Comparison of ENCODE assay signal across 25 cellular contexts in the genomic region with DNA sequence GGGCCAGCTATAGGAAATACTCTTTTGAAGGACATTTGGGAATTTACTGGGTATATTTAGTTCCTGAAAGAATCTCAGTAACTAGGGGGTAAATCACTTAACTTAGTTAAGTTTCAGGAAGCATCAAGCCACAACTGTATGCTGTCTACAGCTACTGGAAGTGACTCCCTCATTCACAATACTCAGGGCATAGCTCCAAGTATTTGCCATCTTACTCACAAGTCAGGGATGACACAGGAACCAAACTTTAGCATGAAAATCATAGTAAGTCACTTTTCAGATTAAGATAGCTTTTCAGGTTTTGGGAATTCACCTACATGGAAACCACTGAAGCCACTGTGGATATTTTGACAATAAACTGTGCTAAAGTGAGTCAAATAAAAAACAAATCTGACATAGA.
DNase-seq lines count a peak whose midpoint lies in the region; ATAC-seq and TF ChIP-seq lines count a peak whose summit lies in the region.
"Had no signal": no experiment of that assay in that cellular context is flagged by ENCODE, and none has a peak within 500 bp of the region (broad histone marks: within the 10 kb centered on the region; RNA-seq: fewer than 3 reads in every experiment).

No MANE protein-coding gene starts in this region.

- no peak overlapping the region for H3K4me3 ChIP-seq in AG10803 (ENCODE audit: low read length)
- no peak overlapping the region for H3K4me3 ChIP-seq in cardiac fibroblast (replicated peaks in 1 of 2; ENCODE audit: low read depth in 2 of 2, low read length in 2 of 2)
- no peak overlapping the region for H3K4me3 ChIP-seq in stomach
- H3K4me3 ChIP-seq: prostate gland, SJCRH30, upper lobe of left lung had no signal

- ATAC-seq in GM21619 (IDR thresholded peaks at IDR 0.05; ENCODE audit: unreplicated experiment), result no peak
- ATAC-seq: HCT116, Panc1, T-cell had no signal

- no peak for TF ChIP-seq POLR2A in stomach (IDR thresholded peaks at IDR 0.05)

- H3K4me1 ChIP-seq in stomach, result no peaks in the 10 kb centered on the region
- H3K4me1 ChIP-seq: Caco-2, prostate gland, SJCRH30, upper lobe of left lung had no signal

- H3K27me3 ChIP-seq in stomach, result no peaks in the 10 kb centered on the region
- H3K27me3 ChIP-seq: SJCRH30, upper lobe of left lung had no signal

- DNase-seq in AG10803 (ENCODE audit: low read depth), result peak; percentile 83
- DNase-seq in M059J (ENCODE audit: low read depth), result peak; percentile 40
- peak; percentile 5 to 45 for DNase-seq in cardiac fibroblast (ENCODE audit: low read depth in 2 of 2)
- peak; percentile 37 for DNase-seq in myocyte (ENCODE audit: low read depth)
- no peak for DNase-seq in stomach
- no peak for DNase-seq in hypothalamus (lab: John Stamatoyannopoulos, UW)
- DNase-seq in GM13977 (ENCODE audit: low spot score), result no peak
- DNase-seq: activated CD4-positive, alpha-beta T cell treated with anti-CD3 and anti-CD28 coated beads for 1 hour; activated gamma-delta T cell; C1 segment of cervical spinal cord; Caco-2; DMS79; head of caudate nucleus; NCI-H1436 treated with DMSO at 0.1 percent for 48 hours; NCI-H2171; NCI-H524; NK-92 treated with Interleukin-12 subunit alpha and Interleukin-12 subunit beta, amount 100 ng/mL, for 24 hours; SJCRH30; stimulated activated CD4-positive, alpha-beta T cell treated with anti-CD3 and anti-CD28 coated beads, Interleukin-1b, Interleukin-23, amount 100 ng/mL, for 48 hours; T-cell; upper lobe of left lung had no signal

- TF ChIP-seq EP300 in stomach (IDR thresholded peaks at IDR 0.05), result no peak

- H3K27ac ChIP-seq in stomach, result no peak overlapping the region
- H3K27ac ChIP-seq: prostate gland, SJCRH30, upper lobe of left lung had no signal

- no peaks in the 10 kb centered on the region for H3K36me3 ChIP-seq in stomach
- H3K36me3 ChIP-seq: prostate gland, SJCRH30, upper lobe of left lung had no signal

- intact Hi-C loops in stomach (cut with DNase I; ENCODE audit: low total_unique reads), result no loop called here

- H3K9me3 ChIP-seq in stomach, result no peaks in the 10 kb centered on the region
- H3K9me3 ChIP-seq: Caco-2, prostate gland, SJCRH30 had no signal

- TF ChIP-seq CTCF in AG10803 (conservative IDR thresholded peaks at IDR 0.05; ENCODE audit: low read length) (no peak), cardiac fibroblast (IDR thresholded peaks at IDR 0.05; ENCODE audit: low read depth, low read length) (no peak), stomach (IDR thresholded peaks at IDR 0.05) (no peak), GM13977 (IDR thresholded peaks at IDR 0.05; ENCODE audit: extremely low read depth, insufficient read depth, missing control alignments) (no peak)

- in situ Hi-C loops in GM13977 (cut with MboI; ENCODE audit: low pct_unique_long_range_greater_than_20kb, low sequenced_read_pairs, unreplicated experiment), result no loop called here

Comparison
In these comparisons a context has a peak if more than half of its experiments do, and no peak if none do; other contexts are left out.
1. DNase-seq: peak in AG10803 (single experiment), M059J (single experiment), cardiac fibroblast (2 of 2) and myocyte (single experiment); none in stomach (single experiment), hypothalamus (0 of 51) and GM13977 (single experiment).